ENCODE assay signal across 35 cellular contexts in the genomic region with DNA sequence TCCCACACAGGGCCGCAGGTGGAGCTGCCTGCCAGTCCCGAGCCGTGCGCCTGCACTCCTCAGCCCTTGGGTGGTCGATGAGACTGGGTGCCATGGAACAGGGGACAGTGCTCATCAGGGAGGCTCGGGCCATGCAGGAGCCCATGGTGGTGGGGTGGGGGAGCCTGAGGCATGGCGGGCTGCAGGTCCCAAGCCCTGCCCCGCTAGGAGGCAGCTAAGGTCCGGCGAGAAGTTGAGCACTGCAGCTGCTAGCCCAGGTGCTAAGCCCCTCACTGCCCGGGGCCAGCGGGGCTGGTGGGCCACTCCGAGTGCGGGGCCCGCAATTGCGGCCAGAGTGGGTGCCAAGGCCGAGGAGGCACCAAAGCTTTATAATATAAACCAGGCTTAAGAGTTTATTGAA.
"Had no signal": no experiment of that assay in that cellular context is flagged by ENCODE, and none has a peak within 500 bp of the region (broad histone marks: within the 10 kb centered on the region; RNA-seq: fewer than 3 reads in every experiment).

No MANE protein-coding gene starts in this region.

- H3K36me3 ChIP-seq: MG63 had no signal

- H3K27ac ChIP-seq: KMS-11 had no signal

- H3K4me3 ChIP-seq: MG63 had no signal

- H3K4me2 ChIP-seq: KMS-11 had no signal

- DNase-seq: Karpas-422, Kasumi-1, MG63, MM.1S, MV-4-11, NCI-H1048, NCI-H1092, NCI-H1092 treated with DMSO at 0.1 percent for 48 hours, NCI-H1105, NCI-H1105 treated with DMSO at 0.1 percent for 48 hours, NCI-H1417, NCI-H1417 treated with DMSO at 0.1 percent for 48 hours, NCI-H1436, NCI-H1436 treated with DMSO at 0.1 percent for 48 hours, NCI-H146, NCI-H1694, NCI-H1694 treated with DMSO at 0.1 percent for 48 hours, NCI-H187, NCI-H187 treated with DMSO at 0.1 percent for 48 hours, NCI-H1930, NCI-H2029, NCI-H2029 treated with DMSO at 0.1 percent for 48 hours, NCI-H2081, NCI-H2081 treated with DMSO at 0.1 percent for 48 hours, NCI-H2107, NCI-H2171, NCI-H2171 treated with DMSO at 0.1 percent for 48 hours, NCI-H2227 treated with DMSO at 0.1 percent for 48 hours, NCI-H226, NCI-H345, NCI-H446, NCI-H446 treated with DMSO at 0.1 percent for 48 hours, NCI-H510A, NCI-H510A treated with DMSO at 0.1 percent for 48 hours had no signal

- H3K27me3 ChIP-seq: MG63 had no signal

- H3K9ac ChIP-seq: KMS-11 had no signal
